In genomic region chr1:212224102-212224501, GRCh38 we compare ENCODE assay signal across 26 cellular contexts.
A peak's percentile ranks its signal among the peaks of the same experiment; 100 is the strongest.
DNase-seq lines count a peak whose midpoint lies in the region; ATAC-seq and TF ChIP-seq lines count a peak whose summit lies in the region.
"Had no signal": no experiment of that assay in that cellular context is flagged by ENCODE, and none has a peak within 500 bp of the region (broad histone marks: within the 10 kb centered on the region; RNA-seq: fewer than 3 reads in every experiment).

No MANE protein-coding gene starts in this region.

- H3K27ac ChIP-seq in CD4-positive, CD25-positive, alpha-beta regulatory T cell (ENCODE audit: insufficient read depth, low read length, poor library complexity, severe bottlenecking): no peak overlapping the region
- no peak overlapping the region for H3K27ac ChIP-seq in naive thymus-derived CD4-positive, alpha-beta T cell (ENCODE audit: low read depth, low read length)
- no peak overlapping the region for H3K27ac ChIP-seq in RWPE1
- H3K27ac ChIP-seq: dorsolateral prefrontal cortex, hepatocyte, suprapubic skin, upper lobe of right lung had no signal

- CTCF ChIA-PET in naive thymus-derived CD4-positive, alpha-beta T cell (lab: Charles Lee): no interaction called here
- CTCF ChIA-PET in RWPE1 (lab: Yijun Ruan, JAX): no interaction called here

- no peak for ATAC-seq in CD4-positive, CD25-positive, alpha-beta regulatory T cell (ENCODE audit: low read depth in 2 of 2)
- ATAC-seq in naive thymus-derived CD4-positive, alpha-beta T cell: no peak
- ATAC-seq in HG02610 (IDR thresholded peaks at IDR 0.05; ENCODE audit: unreplicated experiment): no peak
- ATAC-seq: upper lobe of right lung had no signal

- peaks cover 6% of the 10 kb centered on the region for H3K4me1 ChIP-seq in CD4-positive, CD25-positive, alpha-beta regulatory T cell (ENCODE audit: control insufficient read depth, insufficient read depth, low read length, poor library complexity, severe bottlenecking)
- H3K4me1 ChIP-seq in naive thymus-derived CD4-positive, alpha-beta T cell (ENCODE audit: control insufficient read depth in 2 of 2, insufficient read depth in 2 of 2, low read length in 2 of 2): peaks cover 14 to 17% of the 10 kb centered on the region in 2 donors
- H3K4me1 ChIP-seq: suprapubic skin had no signal

- H3K9me3 ChIP-seq in CD4-positive, CD25-positive, alpha-beta regulatory T cell (ENCODE audit: control insufficient read depth in 2 of 2, low read length in 2 of 2): no peaks in the 10 kb centered on the region
- H3K9me3 ChIP-seq in naive thymus-derived CD4-positive, alpha-beta T cell (ENCODE audit: control insufficient read depth in 2 of 3, low read length in 3 of 3): no peaks in the 10 kb centered on the region
- H3K9me3 ChIP-seq: suprapubic skin, upper lobe of right lung had no signal

- H3K27ac Mint-ChIP-seq in activated CD4-positive, alpha-beta T cell treated with anti-CD3 and anti-CD28 coated beads, Interleukin-2, amount 10 ng/mL, durations not matched to agents 24 days and 14 days: peak overlapping the region; percentile 27
- peak overlapping the region in 2 of 3 donors; percentile 36 to 76 for H3K27ac Mint-ChIP-seq in CD4-positive, CD25-positive, alpha-beta regulatory T cell
- peak overlapping the region; percentile 88 for H3K27ac Mint-ChIP-seq in activated T-helper 1 cell treated with anti-CD3 and anti-CD28 coated beads, Interleukin-12 subunit alpha, Interleukin-12 subunit beta, Interleukin-2, Interleukin-4 antibody, amounts not matched to agents 30 ng/mL and 10 ng/mL and 1 ng/mL, durations not matched to agents 14 hours and 24 hours and 36 hours
- peak overlapping the region; percentile 7 to 66 (median 36) for H3K27ac Mint-ChIP-seq in naive thymus-derived CD4-positive, alpha-beta T cell
- H3K27ac Mint-ChIP-seq: brain, nephron progenitor cell had no signal

- H3K4me3 ChIP-seq in CD4-positive, CD25-positive, alpha-beta regulatory T cell (ENCODE audit: low read depth, low read length): no peak overlapping the region
- no peak overlapping the region for H3K4me3 ChIP-seq in naive thymus-derived CD4-positive, alpha-beta T cell (ENCODE audit: low read length)
- H3K4me3 ChIP-seq: dorsolateral prefrontal cortex, hepatocyte, lung, suprapubic skin, upper lobe of right lung had no signal

- DNase-seq in activated CD4-positive, alpha-beta T cell treated with anti-CD3 and anti-CD28 coated beads, Interleukin-2, amount 10 ng/mL, durations not matched to agents 24 days and 14 days: no peak
- DNase-seq in activated CD4-positive, alpha-beta T cell treated with anti-CD3 and anti-CD28 coated beads for 48 hours: no peak
- no peak for DNase-seq in CD4-positive, CD25-positive, alpha-beta regulatory T cell
- no peak for DNase-seq in activated T-helper 1 cell treated with anti-CD3 and anti-CD28 coated beads, Interleukin-12 subunit alpha, Interleukin-12 subunit beta, Interleukin-2, Interleukin-4 antibody, amounts not matched to agents 30 ng/mL and 10 ng/mL and 1 ng/mL, durations not matched to agents 14 hours and 24 hours and 36 hours (ENCODE audit: low spot score)
- no peak for DNase-seq in naive thymus-derived CD4-positive, alpha-beta T cell
- no peak for DNase-seq in RWPE1 (ENCODE audit: low spot score)
- no peak for DNase-seq in stimulated activated CD4-positive, alpha-beta T cell treated with anti-CD3 and anti-CD28 coated beads, Interleukin-12 subunit alpha, Interleukin-12 subunit beta, amount 100 ng/mL, for 4 hours
- DNase-seq: activated CD4-positive, CD25-positive, alpha-beta regulatory T cell; activated gamma-delta T cell treated with Interleukin-2 at 50 U/mL for 16 hours; activated T-cell treated with anti-CD3 and anti-CD28 coated beads, Interleukin-2, amount 50 U/mL, for 1 hour; amniotic stem cell; dorsolateral prefrontal cortex; foreskin melanocyte; NCI-H1048; NCI-H1694 treated with DMSO at 0.1 percent for 48 hours; NCI-H446 treated with DMSO at 0.1 percent for 48 hours; NCI-H774; nephron progenitor cell; stimulated activated CD4-positive, alpha-beta T cell treated with anti-CD3 and anti-CD28 coated beads, Interleukin-15, amount 100 ng/mL, for 24 hours; stimulated activated CD4-positive, alpha-beta T cell treated with anti-CD3 and anti-CD28 coated beads, Interleukin-4, amount 100 ng/mL, for 4 hours; upper lobe of right lung had no signal

- no peak for TF ChIP-seq CTCF in RWPE1 (conservative IDR thresholded peaks at IDR 0.05; ENCODE audit: low read depth)

- H3K36me3 Mint-ChIP-seq in activated CD4-positive, alpha-beta T cell treated with anti-CD3 and anti-CD28 coated beads, Interleukin-2, amount 10 ng/mL, durations not matched to agents 24 days and 14 days (ENCODE audit: low read depth): peaks cover 1% of the 10 kb centered on the region
- no peaks in the 10 kb centered on the region for H3K36me3 Mint-ChIP-seq in CD4-positive, CD25-positive, alpha-beta regulatory T cell
- H3K36me3 Mint-ChIP-seq in activated T-helper 1 cell treated with anti-CD3 and anti-CD28 coated beads, Interleukin-12 subunit alpha, Interleukin-12 subunit beta, Interleukin-2, Interleukin-4 antibody, amounts not matched to agents 30 ng/mL and 10 ng/mL and 1 ng/mL, durations not matched to agents 14 hours and 24 hours and 36 hours (ENCODE audit: low read depth): no peaks in the 10 kb centered on the region
- H3K36me3 Mint-ChIP-seq in naive thymus-derived CD4-positive, alpha-beta T cell: no peaks in the 10 kb centered on the region
- H3K36me3 Mint-ChIP-seq: brain had no signal

- H3K4me1 Mint-ChIP-seq in activated CD4-positive, alpha-beta T cell treated with anti-CD3 and anti-CD28 coated beads, Interleukin-2, amount 10 ng/mL, durations not matched to agents 24 days and 14 days: peaks cover 33% of the 10 kb centered on the region
- peaks cover 9 to 26% (median 10%) of the 10 kb centered on the region in 4 donors for H3K4me1 Mint-ChIP-seq in CD4-positive, CD25-positive, alpha-beta regulatory T cell
- peaks cover 49% of the 10 kb centered on the region for H3K4me1 Mint-ChIP-seq in activated T-helper 1 cell treated with anti-CD3 and anti-CD28 coated beads, Interleukin-12 subunit alpha, Interleukin-12 subunit beta, Interleukin-2, Interleukin-4 antibody, amounts not matched to agents 30 ng/mL and 10 ng/mL and 1 ng/mL, durations not matched to agents 14 hours and 24 hours and 36 hours (ENCODE audit: low read depth)
- H3K4me1 Mint-ChIP-seq in naive thymus-derived CD4-positive, alpha-beta T cell: peaks cover 16 to 45% (median 37%) of the 10 kb centered on the region in 7 donors

- peaks cover 1% of the 10 kb centered on the region for H3K27me3 ChIP-seq in CD4-positive, CD25-positive, alpha-beta regulatory T cell (ENCODE audit: control insufficient read depth, insufficient read depth, low read length)
- no peaks in the 10 kb centered on the region for H3K27me3 ChIP-seq in naive thymus-derived CD4-positive, alpha-beta T cell (ENCODE audit: control insufficient read depth in 2 of 2, insufficient read depth in 2 of 2, low read length in 2 of 2)
- H3K27me3 ChIP-seq: dorsolateral prefrontal cortex, hepatocyte, suprapubic skin, upper lobe of right lung had no signal

- no peaks in the 10 kb centered on the region for H3K9me3 Mint-ChIP-seq in activated CD4-positive, alpha-beta T cell treated with anti-CD3 and anti-CD28 coated beads, Interleukin-2, amount 10 ng/mL, durations not matched to agents 24 days and 14 days
- H3K9me3 Mint-ChIP-seq in CD4-positive, CD25-positive, alpha-beta regulatory T cell: no peaks in the 10 kb centered on the region
- H3K9me3 Mint-ChIP-seq in activated T-helper 1 cell treated with anti-CD3 and anti-CD28 coated beads, Interleukin-12 subunit alpha, Interleukin-12 subunit beta, Interleukin-2, Interleukin-4 antibody, amounts not matched to agents 30 ng/mL and 10 ng/mL and 1 ng/mL, durations not matched to agents 14 hours and 24 hours and 36 hours: no peaks in the 10 kb centered on the region
- H3K9me3 Mint-ChIP-seq in naive thymus-derived CD4-positive, alpha-beta T cell: no peaks in the 10 kb centered on the region
- H3K9me3 Mint-ChIP-seq: nephron progenitor cell had no signal

- intact Hi-C loops in activated CD4-positive, alpha-beta T cell treated with anti-CD3 and anti-CD28 coated beads, Interleukin-2, amount 10 ng/mL, durations not matched to agents 24 days and 14 days (cut with micrococcal nuclease): no loop called here
- intact Hi-C loops in activated T-helper 1 cell treated with anti-CD3 and anti-CD28 coated beads, Interleukin-12 subunit alpha, Interleukin-12 subunit beta, Interleukin-2, Interleukin-4 antibody, amounts not matched to agents 30 ng/mL and 10 ng/mL and 1 ng/mL, durations not matched to agents 14 hours and 24 hours and 36 hours (cut with micrococcal nuclease): loop anchor here (2.0 kb wide), 1 partner anchor 37 kb away; no protein-coding TSS in a partner anchor
- intact Hi-C loops in naive thymus-derived CD4-positive, alpha-beta T cell (cut with micrococcal nuclease): loop anchor here in 1 of 2 donors (2.0 to 10.0 kb wide), 2 partner anchors 37 to 59 kb away; no protein-coding TSS in a partner anchor

- H3K36me3 ChIP-seq in CD4-positive, CD25-positive, alpha-beta regulatory T cell (ENCODE audit: control insufficient read depth, insufficient read depth, low read length): no peaks in the 10 kb centered on the region
- H3K36me3 ChIP-seq in naive thymus-derived CD4-positive, alpha-beta T cell (ENCODE audit: control insufficient read depth in 2 of 3, insufficient read depth in 3 of 3, low read length in 3 of 3): no peaks in the 10 kb centered on the region
- H3K36me3 ChIP-seq: suprapubic skin, upper lobe of right lung had no signal

- POLR2A ChIA-PET in naive thymus-derived CD4-positive, alpha-beta T cell (lab: Charles Lee): no interaction called here
- POLR2A ChIA-PET in RWPE1 (lab: Yijun Ruan, JAX; ENCODE audit: low non-redundant PET): no interaction called here

- peak overlapping the region; percentile 11 for H3K4me3 Mint-ChIP-seq in activated CD4-positive, alpha-beta T cell treated with anti-CD3 and anti-CD28 coated beads, Interleukin-2, amount 10 ng/mL, durations not matched to agents 24 days and 14 days
- H3K4me3 Mint-ChIP-seq in CD4-positive, CD25-positive, alpha-beta regulatory T cell: no peak overlapping the region
- H3K4me3 Mint-ChIP-seq in activated T-helper 1 cell treated with anti-CD3 and anti-CD28 coated beads, Interleukin-12 subunit alpha, Interleukin-12 subunit beta, Interleukin-2, Interleukin-4 antibody, amounts not matched to agents 30 ng/mL and 10 ng/mL and 1 ng/mL, durations not matched to agents 14 hours and 24 hours and 36 hours: peak overlapping the region; percentile 35
- peak overlapping the region in 6 of 10 donors; percentile 3 to 42 (median 11) for H3K4me3 Mint-ChIP-seq in naive thymus-derived CD4-positive, alpha-beta T cell
- H3K4me3 Mint-ChIP-seq: brain, nephron progenitor cell had no signal

- H3K27me3 Mint-ChIP-seq in activated CD4-positive, alpha-beta T cell treated with anti-CD3 and anti-CD28 coated beads, Interleukin-2, amount 10 ng/mL, durations not matched to agents 24 days and 14 days: no peaks in the 10 kb centered on the region
- H3K27me3 Mint-ChIP-seq in CD4-positive, CD25-positive, alpha-beta regulatory T cell: no peaks in the 10 kb centered on the region
- H3K27me3 Mint-ChIP-seq in activated T-helper 1 cell treated with anti-CD3 and anti-CD28 coated beads, Interleukin-12 subunit alpha, Interleukin-12 subunit beta, Interleukin-2, Interleukin-4 antibody, amounts not matched to agents 30 ng/mL and 10 ng/mL and 1 ng/mL, durations not matched to agents 14 hours and 24 hours and 36 hours (ENCODE audit: insufficient read depth): no peaks in the 10 kb centered on the region
- H3K27me3 Mint-ChIP-seq in naive thymus-derived CD4-positive, alpha-beta T cell: no peaks in the 10 kb centered on the region
- H3K27me3 Mint-ChIP-seq: brain had no signal

Comparison
In these comparisons a context has a peak if more than half of its experiments do, and no peak if none do; other contexts are left out.
1. H3K27ac Mint-ChIP-seq: peak in every context shown above with its lines; median percentile 88 in activated T-helper 1 cell treated with anti-CD3 and anti-CD28 coated beads, Interleukin-12 subunit alpha, Interleukin-12 subunit beta, Interleukin-2, Interleukin-4 antibody, amounts not matched to agents 30 ng/mL and 10 ng/mL and 1 ng/mL, durations not matched to agents 14 hours and 24 hours and 36 hours; 56 in CD4-positive, CD25-positive, alpha-beta regulatory T cell; 36 in naive thymus-derived CD4-positive, alpha-beta T cell; 27 in activated CD4-positive, alpha-beta T cell treated with anti-CD3 and anti-CD28 coated beads, Interleukin-2, amount 10 ng/mL, durations not matched to agents 24 days and 14 days.
2. H3K4me3 Mint-ChIP-seq: peak in activated CD4-positive, alpha-beta T cell treated with anti-CD3 and anti-CD28 coated beads, Interleukin-2, amount 10 ng/mL, durations not matched to agents 24 days and 14 days (single experiment), activated T-helper 1 cell treated with anti-CD3 and anti-CD28 coated beads, Interleukin-12 subunit alpha, Interleukin-12 subunit beta, Interleukin-2, Interleukin-4 antibody, amounts not matched to agents 30 ng/mL and 10 ng/mL and 1 ng/mL, durations not matched to agents 14 hours and 24 hours and 36 hours (single experiment) and naive thymus-derived CD4-positive, alpha-beta T cell (6 of 10); none in CD4-positive, CD25-positive, alpha-beta regulatory T cell (0 of 4).